1 cellular context compared by ENCODE assay signal in the genomic region with DNA sequence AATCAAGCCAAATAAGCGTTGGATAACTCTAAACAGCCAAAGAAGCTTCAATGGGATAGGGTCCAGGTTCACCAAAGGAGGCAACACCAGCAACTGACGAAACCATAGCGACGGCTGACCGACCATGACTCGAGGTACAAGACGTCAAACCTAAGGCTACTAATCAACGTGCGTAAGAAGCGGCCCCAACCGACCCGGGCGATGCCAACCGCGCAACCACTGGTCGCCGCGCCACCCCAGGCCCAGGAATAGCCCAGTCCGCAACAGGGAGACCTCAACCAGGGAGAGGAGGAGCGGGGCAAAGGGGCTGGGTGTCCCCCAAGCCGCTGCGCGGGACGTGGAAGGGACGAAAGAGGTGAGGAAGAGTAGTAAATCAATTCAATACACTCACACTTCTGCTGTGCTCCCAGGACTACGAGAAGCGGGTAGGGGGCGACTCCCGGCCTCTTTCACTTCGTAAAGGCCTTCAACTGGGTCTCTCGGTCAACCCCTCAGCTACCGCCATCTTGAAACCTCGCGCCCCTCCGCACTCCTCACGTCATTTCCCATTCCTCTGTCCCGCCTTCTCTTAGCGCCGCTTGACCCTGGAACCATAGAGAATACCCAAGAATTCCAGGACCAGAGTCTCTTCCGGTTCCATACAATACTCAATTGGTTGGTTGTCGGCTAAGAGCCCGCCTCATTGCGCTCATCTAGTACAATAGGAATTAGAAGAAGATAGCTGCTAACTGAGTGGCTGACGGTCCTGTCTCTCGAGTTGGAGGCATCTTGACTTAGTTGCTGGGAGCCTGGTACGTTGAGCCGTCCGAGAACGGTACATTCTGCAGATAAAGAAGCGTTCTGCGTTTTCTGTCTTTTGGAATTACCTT.
A peak's percentile ranks its signal among the peaks of the same experiment; 100 is the strongest.
TF ChIP-seq lines count a peak whose summit lies in the region.

A gene with protein sequence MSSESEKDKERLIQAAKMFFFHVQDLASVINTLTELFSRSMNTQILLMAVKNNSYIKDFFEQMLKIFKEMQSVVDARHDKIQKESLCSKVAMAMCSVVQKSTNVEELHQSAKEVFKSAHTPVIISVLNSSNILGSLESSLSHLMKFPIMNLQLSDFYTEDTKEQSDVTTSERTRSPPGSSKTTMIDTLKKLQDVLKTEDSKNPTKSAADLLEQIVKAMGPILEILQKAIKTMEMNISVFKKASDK (plus strand): TSS at position 710 of the 869 bp plus-strand sequence. CDS start 19,266 bp downstream, outside the sequence.
A gene (minus strand): TSS at position 518 of the 869 bp plus-strand sequence. CDS start 2,095 bp downstream, outside the sequence.

TF ChIP-seq in HepG2, 621 proteins besides CTCF, POLR2A, EP300 and RAD21 (continued from another document and continues in another):
- TF ChIP-seq, protein P1, sequence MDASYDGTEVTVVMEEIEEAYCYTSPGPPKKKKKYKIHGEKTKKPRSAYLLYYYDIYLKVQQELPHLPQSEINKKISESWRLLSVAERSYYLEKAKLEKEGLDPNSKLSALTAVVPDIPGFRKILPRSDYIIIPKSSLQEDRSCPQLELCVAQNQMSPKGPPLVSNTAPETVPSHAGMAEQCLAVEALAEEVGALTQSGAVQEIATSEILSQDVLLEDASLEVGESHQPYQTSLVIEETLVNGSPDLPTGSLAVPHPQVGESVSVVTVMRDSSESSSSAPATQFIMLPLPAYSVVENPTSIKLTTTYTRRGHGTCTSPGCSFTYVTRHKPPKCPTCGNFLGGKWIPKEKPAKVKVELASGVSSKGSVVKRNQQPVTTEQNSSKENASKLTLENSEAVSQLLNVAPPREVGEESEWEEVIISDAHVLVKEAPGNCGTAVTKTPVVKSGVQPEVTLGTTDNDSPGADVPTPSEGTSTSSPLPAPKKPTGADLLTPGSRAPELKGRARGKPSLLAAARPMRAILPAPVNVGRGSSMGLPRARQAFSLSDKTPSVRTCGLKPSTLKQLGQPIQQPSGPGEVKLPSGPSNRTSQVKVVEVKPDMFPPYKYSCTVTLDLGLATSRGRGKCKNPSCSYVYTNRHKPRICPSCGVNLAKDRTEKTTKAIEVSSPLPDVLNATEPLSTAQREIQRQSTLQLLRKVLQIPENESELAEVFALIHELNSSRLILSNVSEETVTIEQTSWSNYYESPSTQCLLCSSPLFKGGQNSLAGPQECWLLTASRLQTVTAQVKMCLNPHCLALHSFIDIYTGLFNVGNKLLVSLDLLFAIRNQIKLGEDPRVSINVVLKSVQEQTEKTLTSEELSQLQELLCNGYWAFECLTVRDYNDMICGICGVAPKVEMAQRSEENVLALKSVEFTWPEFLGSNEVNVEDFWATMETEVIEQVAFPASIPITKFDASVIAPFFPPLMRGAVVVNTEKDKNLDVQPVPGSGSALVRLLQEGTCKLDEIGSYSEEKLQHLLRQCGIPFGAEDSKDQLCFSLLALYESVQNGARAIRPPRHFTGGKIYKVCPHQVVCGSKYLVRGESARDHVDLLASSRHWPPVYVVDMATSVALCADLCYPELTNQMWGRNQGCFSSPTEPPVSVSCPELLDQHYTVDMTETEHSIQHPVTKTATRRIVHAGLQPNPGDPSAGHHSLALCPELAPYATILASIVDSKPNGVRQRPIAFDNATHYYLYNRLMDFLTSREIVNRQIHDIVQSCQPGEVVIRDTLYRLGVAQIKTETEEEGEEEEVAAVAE (CRISPR knock-in tag; IDR thresholded peaks at IDR 0.05; ENCODE audit: borderline replicate concordance) = 0 out of 2 replicates have a peak, but pooled peaks have one; percentile 56
- TF ChIP-seq ZNF547 (CRISPR knock-in tag; IDR thresholded peaks at IDR 0.05) (no peak), PITX1 (CRISPR knock-in tag; IDR thresholded peaks at IDR 0.05) (no peak; the same call in 1 of the 2 replicates), ZNF253 (CRISPR knock-in tag; IDR thresholded peaks at IDR 0.05; ENCODE audit: borderline replicate concordance) (no peak), HNRNPUL1 (IDR thresholded peaks at IDR 0.05; ENCODE audit: low read depth, low read length) (no peak), ZNF546 (CRISPR knock-in tag; conservative IDR thresholded peaks at IDR 0.05) (no peak), DR1 (CRISPR knock-in tag; IDR thresholded peaks at IDR 0.05) (no peak), PHF5A (CRISPR knock-in tag; IDR thresholded peaks at IDR 0.05; ENCODE audit: low read depth, unreplicated experiment) (no peak), TAF1 (CRISPR knock-in tag; IDR thresholded peaks at IDR 0.05) (peak; percentile 72; the same call in 1 of the 2 replicates), IRF2 (CRISPR knock-in tag; IDR thresholded peaks at IDR 0.05) (peak; percentile 44; the same call in 1 of the 2 replicates), ZNF446 (CRISPR knock-in tag; IDR thresholded peaks at IDR 0.05) (no peak), KLF12 (CRISPR knock-in tag; IDR thresholded peaks at IDR 0.05; ENCODE audit: borderline replicate concordance) (no peak), CC2D1A (CRISPR knock-in tag; IDR thresholded peaks at IDR 0.05) (no peak), SPEN (CRISPR knock-in tag; IDR thresholded peaks at IDR 0.05; ENCODE audit: low read depth) (peak; percentile 73; the same call in 1 of the 2 replicates), ZNF343 (CRISPR knock-in tag; IDR thresholded peaks at IDR 0.05) (no peak), ZC3H4 (CRISPR knock-in tag; IDR thresholded peaks at IDR 0.05; ENCODE audit: borderline replicate concordance) (no peak), NR2F6 (IDR thresholded peaks at IDR 0.05) (no peak), NR2F6 (CRISPR knock-in tag; IDR thresholded peaks at IDR 0.05) (no peak), IKZF4 (CRISPR knock-in tag; IDR thresholded peaks at IDR 0.05; ENCODE audit: borderline replicate concordance, low read depth, not compliant biosample characterization) (peak; percentile 52), ZNF337 (CRISPR knock-in tag; IDR thresholded peaks at IDR 0.05; ENCODE audit: borderline replicate concordance, low read depth) (no peak), NFYC (CRISPR knock-in tag; IDR thresholded peaks at IDR 0.05) (peak; percentile 93), ZNF296 (CRISPR knock-in tag; conservative IDR thresholded peaks at IDR 0.05) (no peak), NCOA5 (CRISPR knock-in tag; IDR thresholded peaks at IDR 0.05) (no peak), NR3C1 (CRISPR knock-in tag; IDR thresholded peaks at IDR 0.05) (no peak), ZNF850 (CRISPR knock-in tag; conservative IDR thresholded peaks at IDR 0.05) (no peak), FLYWCH1 (CRISPR knock-in tag; IDR thresholded peaks at IDR 0.05) (no peak), ZNF564 (CRISPR knock-in tag; IDR thresholded peaks at IDR 0.05) (no peak), MTF2 (CRISPR knock-in tag; IDR thresholded peaks at IDR 0.05; ENCODE audit: borderline replicate concordance) (no peak), ZNF543 (CRISPR knock-in tag; IDR thresholded peaks at IDR 0.05) (no peak), SETDB1 (CRISPR knock-in tag; IDR thresholded peaks at IDR 0.05; ENCODE audit: borderline replicate concordance) (no peak), ZNF326 (CRISPR knock-in tag; IDR thresholded peaks at IDR 0.05; ENCODE audit: borderline replicate concordance) (no peak), MBNL3 (CRISPR knock-in tag; conservative IDR thresholded peaks at IDR 0.05) (no peak), ZNF629 (CRISPR knock-in tag; conservative IDR thresholded peaks at IDR 0.05) (no peak), RFX1 (IDR thresholded peaks at IDR 0.05) (0 out of 2 replicates have a peak, but pooled peaks have one; percentile 19), ZNF10 (CRISPR knock-in tag; IDR thresholded peaks at IDR 0.05; ENCODE audit: borderline replicate concordance, low read depth) (no peak), NAIF1 (CRISPR knock-in tag; IDR thresholded peaks at IDR 0.05; ENCODE audit: borderline replicate concordance) (no peak), CREB1 (IDR thresholded peaks at IDR 0.05) (peak; percentile 86), CREB1 (CRISPR knock-in tag; IDR thresholded peaks at IDR 0.05) (peak; percentile 99), JUN (CRISPR knock-in tag; IDR thresholded peaks at IDR 0.05) (no peak), SP1 (IDR thresholded peaks at IDR 0.05) (no peak), SP1 (CRISPR knock-in tag; IDR thresholded peaks at IDR 0.05) (no peak), BCL6 (CRISPR knock-in tag; IDR thresholded peaks at IDR 0.05) (no peak)
- TF ChIP-seq, protein P2, sequence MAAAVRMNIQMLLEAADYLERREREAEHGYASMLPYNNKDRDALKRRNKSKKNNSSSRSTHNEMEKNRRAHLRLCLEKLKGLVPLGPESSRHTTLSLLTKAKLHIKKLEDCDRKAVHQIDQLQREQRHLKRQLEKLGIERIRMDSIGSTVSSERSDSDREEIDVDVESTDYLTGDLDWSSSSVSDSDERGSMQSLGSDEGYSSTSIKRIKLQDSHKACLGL (CRISPR knock-in tag; IDR thresholded peaks at IDR 0.05) = 0 out of 2 replicates have a peak, but pooled peaks have one; percentile 21
- TF ChIP-seq, protein P3, sequence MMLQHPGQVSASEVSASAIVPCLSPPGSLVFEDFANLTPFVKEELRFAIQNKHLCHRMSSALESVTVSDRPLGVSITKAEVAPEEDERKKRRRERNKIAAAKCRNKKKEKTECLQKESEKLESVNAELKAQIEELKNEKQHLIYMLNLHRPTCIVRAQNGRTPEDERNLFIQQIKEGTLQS (CRISPR knock-in tag; IDR thresholded peaks at IDR 0.05) = no peak
- TF ChIP-seq, protein P4, sequence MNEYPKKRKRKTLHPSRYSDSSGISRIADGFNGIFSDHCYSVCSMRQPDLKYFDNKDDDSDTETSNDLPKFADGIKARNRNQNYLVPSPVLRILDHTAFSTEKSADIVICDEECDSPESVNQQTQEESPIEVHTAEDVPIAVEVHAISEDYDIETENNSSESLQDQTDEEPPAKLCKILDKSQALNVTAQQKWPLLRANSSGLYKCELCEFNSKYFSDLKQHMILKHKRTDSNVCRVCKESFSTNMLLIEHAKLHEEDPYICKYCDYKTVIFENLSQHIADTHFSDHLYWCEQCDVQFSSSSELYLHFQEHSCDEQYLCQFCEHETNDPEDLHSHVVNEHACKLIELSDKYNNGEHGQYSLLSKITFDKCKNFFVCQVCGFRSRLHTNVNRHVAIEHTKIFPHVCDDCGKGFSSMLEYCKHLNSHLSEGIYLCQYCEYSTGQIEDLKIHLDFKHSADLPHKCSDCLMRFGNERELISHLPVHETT (CRISPR knock-in tag; conservative IDR thresholded peaks at IDR 0.05) = no peak
- TF ChIP-seq, protein P5, sequence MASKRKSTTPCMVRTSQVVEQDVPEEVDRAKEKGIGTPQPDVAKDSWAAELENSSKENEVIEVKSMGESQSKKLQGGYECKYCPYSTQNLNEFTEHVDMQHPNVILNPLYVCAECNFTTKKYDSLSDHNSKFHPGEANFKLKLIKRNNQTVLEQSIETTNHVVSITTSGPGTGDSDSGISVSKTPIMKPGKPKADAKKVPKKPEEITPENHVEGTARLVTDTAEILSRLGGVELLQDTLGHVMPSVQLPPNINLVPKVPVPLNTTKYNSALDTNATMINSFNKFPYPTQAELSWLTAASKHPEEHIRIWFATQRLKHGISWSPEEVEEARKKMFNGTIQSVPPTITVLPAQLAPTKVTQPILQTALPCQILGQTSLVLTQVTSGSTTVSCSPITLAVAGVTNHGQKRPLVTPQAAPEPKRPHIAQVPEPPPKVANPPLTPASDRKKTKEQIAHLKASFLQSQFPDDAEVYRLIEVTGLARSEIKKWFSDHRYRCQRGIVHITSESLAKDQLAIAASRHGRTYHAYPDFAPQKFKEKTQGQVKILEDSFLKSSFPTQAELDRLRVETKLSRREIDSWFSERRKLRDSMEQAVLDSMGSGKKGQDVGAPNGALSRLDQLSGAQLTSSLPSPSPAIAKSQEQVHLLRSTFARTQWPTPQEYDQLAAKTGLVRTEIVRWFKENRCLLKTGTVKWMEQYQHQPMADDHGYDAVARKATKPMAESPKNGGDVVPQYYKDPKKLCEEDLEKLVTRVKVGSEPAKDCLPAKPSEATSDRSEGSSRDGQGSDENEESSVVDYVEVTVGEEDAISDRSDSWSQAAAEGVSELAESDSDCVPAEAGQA (IDR thresholded peaks at IDR 0.05; ENCODE audit: low read depth) = peak; percentile 92
- TF ChIP-seq, protein P5 (CRISPR knock-in tag; IDR thresholded peaks at IDR 0.05; ENCODE audit: borderline replicate concordance) = no peak
- TF ChIP-seq, protein P6, sequence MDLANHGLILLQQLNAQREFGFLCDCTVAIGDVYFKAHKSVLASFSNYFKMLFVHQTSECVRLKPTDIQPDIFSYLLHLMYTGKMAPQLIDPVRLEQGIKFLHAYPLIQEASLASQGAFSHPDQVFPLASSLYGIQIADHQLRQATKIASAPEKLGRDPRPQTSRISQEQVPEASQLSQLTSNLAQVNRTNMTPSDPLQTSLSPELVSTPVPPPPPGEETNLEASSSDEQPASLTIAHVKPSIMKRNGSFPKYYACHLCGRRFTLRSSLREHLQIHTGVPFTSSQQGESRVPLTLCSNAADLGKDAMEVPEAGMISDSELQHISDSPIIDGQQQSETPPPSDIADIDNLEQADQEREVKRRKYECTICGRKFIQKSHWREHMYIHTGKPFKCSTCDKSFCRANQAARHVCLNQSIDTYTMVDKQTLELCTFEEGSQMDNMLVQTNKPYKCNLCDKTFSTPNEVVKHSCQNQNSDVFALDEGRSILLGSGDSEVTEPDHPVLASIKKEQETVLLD (CRISPR knock-in tag; IDR thresholded peaks at IDR 0.05; ENCODE audit: low read depth) = no peak
- TF ChIP-seq, protein P7, sequence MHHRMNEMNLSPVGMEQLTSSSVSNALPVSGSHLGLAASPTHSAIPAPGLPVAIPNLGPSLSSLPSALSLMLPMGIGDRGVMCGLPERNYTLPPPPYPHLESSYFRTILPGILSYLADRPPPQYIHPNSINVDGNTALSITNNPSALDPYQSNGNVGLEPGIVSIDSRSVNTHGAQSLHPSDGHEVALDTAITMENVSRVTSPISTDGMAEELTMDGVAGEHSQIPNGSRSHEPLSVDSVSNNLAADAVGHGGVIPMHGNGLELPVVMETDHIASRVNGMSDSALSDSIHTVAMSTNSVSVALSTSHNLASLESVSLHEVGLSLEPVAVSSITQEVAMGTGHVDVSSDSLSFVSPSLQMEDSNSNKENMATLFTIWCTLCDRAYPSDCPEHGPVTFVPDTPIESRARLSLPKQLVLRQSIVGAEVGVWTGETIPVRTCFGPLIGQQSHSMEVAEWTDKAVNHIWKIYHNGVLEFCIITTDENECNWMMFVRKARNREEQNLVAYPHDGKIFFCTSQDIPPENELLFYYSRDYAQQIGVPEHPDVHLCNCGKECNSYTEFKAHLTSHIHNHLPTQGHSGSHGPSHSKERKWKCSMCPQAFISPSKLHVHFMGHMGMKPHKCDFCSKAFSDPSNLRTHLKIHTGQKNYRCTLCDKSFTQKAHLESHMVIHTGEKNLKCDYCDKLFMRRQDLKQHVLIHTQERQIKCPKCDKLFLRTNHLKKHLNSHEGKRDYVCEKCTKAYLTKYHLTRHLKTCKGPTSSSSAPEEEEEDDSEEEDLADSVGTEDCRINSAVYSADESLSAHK (CRISPR knock-in tag; IDR thresholded peaks at IDR 0.05; ENCODE audit: borderline replicate concordance) = no peak
